Comparison of ENCODE assay signal across 16 cellular contexts in the genomic region with DNA sequence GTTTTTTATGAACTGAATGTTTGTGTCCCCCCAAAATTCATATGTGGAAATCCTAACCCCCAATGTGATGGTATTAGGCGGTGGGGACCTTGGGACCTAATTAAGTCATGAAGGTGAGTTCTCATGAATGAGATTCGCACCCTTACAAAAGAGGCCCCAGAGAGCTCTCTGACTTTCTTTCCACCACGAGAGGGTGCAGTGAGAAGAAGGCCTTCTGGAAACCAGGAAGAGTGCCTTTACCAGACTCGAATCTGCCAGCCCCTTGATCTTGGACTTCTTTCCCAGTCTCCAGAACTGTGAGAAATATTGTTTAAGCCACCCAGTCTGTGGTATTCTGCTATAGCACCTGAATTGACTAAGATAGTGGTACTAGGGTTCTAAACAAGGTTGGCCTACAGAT. TPM values are rescaled to one million over a fixed set of nuclear protein-coding genes. Genes with fewer than 3 reads are reported as not detected.
DNase-seq lines count a peak whose midpoint lies in the region; TF ChIP-seq lines count a peak whose summit lies in the region.
"Had no signal": no experiment of that assay in that cellular context is flagged by ENCODE, and none has a peak within 500 bp of the region (broad histone marks: within the 10 kb centered on the region; RNA-seq: fewer than 3 reads in every experiment).

No MANE protein-coding gene starts in this region.

- H3K27me3 ChIP-seq in H9 (ENCODE audit: insufficient read depth, low read length) (no peaks in the 10 kb centered on the region), MM.1S (replicated peaks; ENCODE audit: insufficient read depth, low read length) (no peaks in the 10 kb centered on the region)

- H4K20me1 ChIP-seq in H9 (ENCODE audit: control insufficient read depth, insufficient read depth, insufficient read length): no peaks in the 10 kb centered on the region
- H4K20me1 ChIP-seq in MM.1S (ENCODE audit: insufficient read depth, low read length): no peaks in the 10 kb centered on the region

- no peak overlapping the region for H3K27ac Mint-ChIP-seq in H9
- H3K27ac Mint-ChIP-seq: CD8-positive, alpha-beta T cell had no signal

- TF ChIP-seq POLR2A in lower leg skin (IDR thresholded peaks at IDR 0.05): no peak

- no peaks in the 10 kb centered on the region for H3K4me1 Mint-ChIP-seq in H9

- H3K4ac ChIP-seq in H9 (ENCODE audit: low read depth, low read length): no peak overlapping the region

- H2BK12ac ChIP-seq in H9 (ENCODE audit: insufficient read length, low read depth, low read length): no peak overlapping the region

- H3T11ph ChIP-seq in H9 (ENCODE audit: low read length): no peak overlapping the region

- H3K23ac ChIP-seq in H9 (ENCODE audit: insufficient read length, low read depth, low read length): no peak overlapping the region

- H2BK20ac ChIP-seq in H9 (ENCODE audit: low read depth, low read length, poor library complexity, severe bottlenecking): no peak overlapping the region

- H3K9me3 ChIP-seq in H9 (ENCODE audit: control insufficient read depth, low read depth, low read length) (no peaks in the 10 kb centered on the region), MM.1S (replicated peaks; ENCODE audit: insufficient read depth, low read length) (no peaks in the 10 kb centered on the region)
- H3K9me3 ChIP-seq: BLaER1 treated with 17β-estradiol and CSF1 and Interleukin-3, amounts not matched to agents 10 nM and 100 nM had no signal

- H3K36me3 ChIP-seq in MM.1S (replicated peaks; ENCODE audit: insufficient read depth, low read length): no peaks in the 10 kb centered on the region

- H3F3A ChIP-seq in MM.1S (ENCODE audit: insufficient read depth, low read length): no peaks in the 10 kb centered on the region

- H3K27ac ChIP-seq in H9 (ENCODE audit: insufficient read length, low read depth, low read length) (no peak overlapping the region), MM.1S (ENCODE audit: low read length) (no peak overlapping the region)
- H3K27ac ChIP-seq: 22Rv1; BLaER1 treated with 17β-estradiol and CSF1 and Interleukin-3, amounts not matched to agents 10 nM and 100 nM; GM23248 had no signal

- H3K79me2 ChIP-seq in H9 (ENCODE audit: insufficient read depth, low read length): no peaks in the 10 kb centered on the region
- H3K79me2 ChIP-seq in MM.1S (ENCODE audit: low read length): no peaks in the 10 kb centered on the region

- H3K27me3 Mint-ChIP-seq in H9 (ENCODE audit: low read depth): no peaks in the 10 kb centered on the region

- H3K4me1 ChIP-seq in H9 (ENCODE audit: insufficient read depth, low read length): no peaks in the 10 kb centered on the region
- H3K4me1 ChIP-seq in MM.1S (ENCODE audit: low read length): no peaks in the 10 kb centered on the region
- H3K4me1 ChIP-seq: BLaER1 treated with 17β-estradiol and CSF1 and Interleukin-3, amounts not matched to agents 10 nM and 100 nM had no signal

- no peak overlapping the region for H2BK120ac ChIP-seq in H9 (ENCODE audit: low read depth, low read length, poor library complexity, severe bottlenecking)

- H3K4me2 ChIP-seq in H9 (ENCODE audit: insufficient read depth, insufficient read length, low read length) (no peak overlapping the region), MM.1S (ENCODE audit: low read depth, low read length) (no peak overlapping the region)
- H3K4me2 ChIP-seq: BLaER1 treated with 17β-estradiol and CSF1 and Interleukin-3, amounts not matched to agents 10 nM and 100 nM had no signal

- TF ChIP-seq CTCF in H9 (conservative IDR thresholded peaks at IDR 0.05) (peak; percentile 30; the same call in 1 of the 3 replicates), MM.1S (IDR thresholded peaks at IDR 0.05; ENCODE audit: low read length) (no peak), lower leg skin (IDR thresholded peaks at IDR 0.05) (no peak), GM13976 (IDR thresholded peaks at IDR 0.05; ENCODE audit: borderline replicate concordance, control extremely low read depth, extremely low read depth, insufficient read depth, missing control alignments) (no peak)

- no peaks in the 10 kb centered on the region for H3K23me2 ChIP-seq in H9 (ENCODE audit: insufficient read length, low read depth, low read length, poor library complexity, severe bottlenecking)

- no peaks in the 10 kb centered on the region for H3K79me1 ChIP-seq in H9 (ENCODE audit: insufficient read depth, low read depth, low read length, poor library complexity, severe bottlenecking)

- in situ Hi-C loops in SK-MEL-5 (cut with HindIII; ENCODE audit: low pct_unique_long_range_greater_than_20kb, low sequenced_read_pairs): no loop called here
- in situ Hi-C loops in GM13976 (cut with MboI; ENCODE audit: low sequenced_read_pairs, unreplicated experiment): no loop called here

- H2AK5ac ChIP-seq in H9 (ENCODE audit: insufficient read length, low read length): no peak overlapping the region

- no peak overlapping the region for H4K91ac ChIP-seq in H9 (ENCODE audit: insufficient read length, low read depth, low read length)

- no peaks in the 10 kb centered on the region for H3K9me2 ChIP-seq in MM.1S (replicated peaks; ENCODE audit: insufficient read depth, low read length)

- no peaks in the 10 kb centered on the region for H3K9me3 Mint-ChIP-seq in H9
- H3K9me3 Mint-ChIP-seq: CD8-positive, alpha-beta T cell had no signal

- no peak overlapping the region for H3K56ac ChIP-seq in H9 (ENCODE audit: insufficient read length, low read depth, low read length)

- H2BK5ac ChIP-seq in H9 (ENCODE audit: insufficient read length, low read length): no peak overlapping the region

- H3K18ac ChIP-seq in H9 (ENCODE audit: insufficient read length, low read depth, low read length): no peak overlapping the region

- no peak overlapping the region for H3K4me3 Mint-ChIP-seq in H9
- H3K4me3 Mint-ChIP-seq: CD8-positive, alpha-beta T cell had no signal

- H3K9ac ChIP-seq in H9 (ENCODE audit: extremely low read depth, insufficient read length, low read length) (no peak overlapping the region), MM.1S (ENCODE audit: low read length) (no peak overlapping the region)
- H3K9ac ChIP-seq: BLaER1 treated with 17β-estradiol and CSF1 and Interleukin-3, amounts not matched to agents 10 nM and 100 nM; GM23248 had no signal

- no peak overlapping the region for H3K14ac ChIP-seq in H9 (ENCODE audit: insufficient read depth, low read length)

- no peak overlapping the region for H2BK15ac ChIP-seq in H9 (ENCODE audit: low read depth, low read length)

- DNase-seq in NCI-H2227 (lab: John Stamatoyannopoulos, UW; ENCODE audit: unreplicated experiment) (peak; percentile 19), NCI-H2227 treated with DMSO at 0.1 percent for 48 hours (lab: John Stamatoyannopoulos, UW) (no peak), H9 (no peak), SK-MEL-5 (ENCODE audit: low read depth, low spot score) (peak; percentile 53), MM.1S (no peak), NOMO-1 (lab: John Stamatoyannopoulos, UW; ENCODE audit: unreplicated experiment in 2 of 2) (no peak), lower leg skin (ENCODE audit: low spot score in 2 of 2) (no peak), GM13976 (ENCODE audit: low spot score) (no peak)
- DNase-seq: Calu3; CD8-positive, alpha-beta T cell; DMS79 treated with DMSO at 0.1 percent for 48 hours; GDM1; GM23248; HCEC 1CT had no signal

- no peak overlapping the region for H2AFZ ChIP-seq in H9 (ENCODE audit: low read length)
- H2AFZ ChIP-seq in MM.1S (ENCODE audit: low read length): no peak overlapping the region
- H2AFZ ChIP-seq: GM23248 had no signal

- H3K36me3 Mint-ChIP-seq in H9 (ENCODE audit: insufficient read depth in 1 of 3, low read depth in 3 of 3): peaks cover 5 to 35% (median 30%) of the 10 kb centered on the region in 3 experiments

- intact Hi-C loops in lower leg skin (cut with DNase I; ENCODE audit: low total_unique reads): loop anchor here (10.0 kb wide), 1 partner anchor 219 kb away; no protein-coding TSS in a partner anchor

- H3K4me3 ChIP-seq in MM.1S (ENCODE audit: low read length): no peak overlapping the region
- H3K4me3 ChIP-seq in lower leg skin (ENCODE audit: low read depth, poor library complexity, severe bottlenecking): no peak overlapping the region
- H3K4me3 ChIP-seq: BLaER1 treated with 17β-estradiol and CSF1 and Interleukin-3, amounts not matched to agents 10 nM and 100 nM; GM23248 had no signal

- H4K5ac ChIP-seq in H9 (ENCODE audit: insufficient read length, low read depth, low read length): no peak overlapping the region

- H4K8ac ChIP-seq in H9 (replicated peaks; ENCODE audit: insufficient read length, low read depth, low read length): no peak overlapping the region

- WGBS in H9 (ENCODE audit: extremely low coverage, insufficient read length, low lambda C conversion rate): no CpG with 5 or more reads among the region's 4 CpGs
- 65 to 100% methylated on average over 4 of the region's 4 CpGs for WGBS in lower leg skin, 2 donors

RNA-seq across cellular contexts. Expression of gene STK26, which starts 40.8 kb away (rescaled TPM):
- 95.8 and 99.2 TPM in 2 replicates for total RNA-seq in H9 (2021)
- total RNA-seq in SK-MEL-5 (2014; rRNA removed; shearing (Covaris generic)): 23.8 and 30.1 TPM in 2 replicates
- 15.9 and 25.6 TPM in 2 replicates for polyA plus RNA-seq in SK-MEL-5 (2015; cell fraction: cytosol; rRNA removed)
- 15.3 and 17.0 TPM in 2 replicates for polyA plus RNA-seq in SK-MEL-5 (2015; cell fraction: nucleus; rRNA removed)
- 10 to 100 TPM in 3 of 4 donors, 1 to 10 TPM in 1; 7.0 to 17.2 (median 15.0) TPM for total RNA-seq in lower leg skin

Comparison
In these comparisons a context has a peak if more than half of its experiments do, and no peak if none do; other contexts are left out.
1. DNase-seq: peak in NCI-H2227 (single experiment) and SK-MEL-5 (single experiment); none in NCI-H2227 treated with DMSO at 0.1 percent for 48 hours (single experiment), H9 (single experiment), MM.1S (single experiment), NOMO-1 (0 of 2), lower leg skin (0 of 2) and GM13976 (single experiment).